In genomic region chr1:6700853-6701436, GRCh38 we compare ENCODE assay signal across 8 cellular contexts. TPM values are rescaled to one million over a fixed set of nuclear protein-coding genes. Genes with fewer than 3 reads are reported as not detected.
DNase-seq lines count a peak whose midpoint lies in the region; FAIRE-seq and TF ChIP-seq lines count a peak whose summit lies in the region.

No MANE protein-coding gene starts in this region.

- no peak for FAIRE-seq in urothelium cell line (lab: Jason Lieb, UNC)

- no peaks in the 10 kb centered on the region for H3K36me3 Mint-ChIP-seq in activated T-helper 2 cell treated with anti-CD3 and anti-CD28 coated beads, Interferon-gamma antibody, Interleukin-2, Interleukin-4, amounts not matched to agents 10 μg/mL and 5 μg/mL and 100 μg/mL, durations not matched to agents 14 hours and 24 hours and 36 hours (ENCODE audit: low read depth)

- peaks cover 13% of the 10 kb centered on the region for H3K4me1 ChIP-seq in iPS-20b (ENCODE audit: insufficient read depth, low read length)

- CTCF ChIA-PET in AG04450 (lab: Charles Lee), result interaction anchor here (0.6 to 2.5 kb wide), 23 partner anchors 9 to 947 kb away, joined by 3 to 28 read pairs (median 4); no protein-coding TSS in a partner anchor

- TF ChIP-seq CTCF in AG04450 (IDR thresholded peaks at IDR 0.05; ENCODE audit: low read depth, low read length), result no peak
- TF ChIP-seq CTCF in HFF-Myc (IDR thresholded peaks at IDR 0.05; ENCODE audit: low read depth, low read length, missing control alignments), result no peak

- DNase-seq in AG04450 (ENCODE audit: low read depth, low spot score), result no peak
- DNase-seq in HFF-Myc (ENCODE audit: extremely low read depth, low read depth), result no peak
- no peak for DNase-seq in activated T-helper 2 cell treated with anti-CD3 and anti-CD28 coated beads, Interferon-gamma antibody, Interleukin-2, Interleukin-4, amounts not matched to agents 10 μg/mL and 5 μg/mL and 100 μg/mL, durations not matched to agents 14 hours and 24 hours and 36 hours (ENCODE audit: low spot score)
- peak in 4 of 49 donors; percentile 14 to 34 (median 23) for DNase-seq in substantia nigra (lab: John Stamatoyannopoulos, UW)
- no peak for DNase-seq in NCI-H146 treated with DMSO at 0.1 percent for 48 hours (lab: John Stamatoyannopoulos, UW; ENCODE audit: unreplicated experiment)
- DNase-seq in urothelium cell line (ENCODE audit: low spot score), result no peak
- no peak for DNase-seq in stimulated activated CD4-positive, alpha-beta T cell treated with anti-CD3 and anti-CD28 coated beads, Interleukin-1b, Interleukin-23, amount 100 ng/mL, for 48 hours

- peaks cover 4% of the 10 kb centered on the region for H3K9me3 Mint-ChIP-seq in activated T-helper 2 cell treated with anti-CD3 and anti-CD28 coated beads, Interferon-gamma antibody, Interleukin-2, Interleukin-4, amounts not matched to agents 10 μg/mL and 5 μg/mL and 100 μg/mL, durations not matched to agents 14 hours and 24 hours and 36 hours

- peaks cover 21% of the 10 kb centered on the region for H3K4me1 Mint-ChIP-seq in activated T-helper 2 cell treated with anti-CD3 and anti-CD28 coated beads, Interferon-gamma antibody, Interleukin-2, Interleukin-4, amounts not matched to agents 10 μg/mL and 5 μg/mL and 100 μg/mL, durations not matched to agents 14 hours and 24 hours and 36 hours (ENCODE audit: low read depth)

- H3K9me3 ChIP-seq in AG04450 (ENCODE audit: control insufficient read depth, insufficient read depth, low read length), result peaks cover 5% of the 10 kb centered on the region; the same call in 1 of the 2 replicates
- H3K9me3 ChIP-seq in iPS-20b (ENCODE audit: insufficient read depth, low read depth, low read length), result no peaks in the 10 kb centered on the region

- H3K27ac ChIP-seq in AG04450 (ENCODE audit: low read depth, low read length) (peak overlapping the region; percentile 11), iPS-20b (ENCODE audit: low read length) (peak overlapping the region; percentile 93), substantia nigra (ENCODE audit: low read depth, low read length, poor library complexity, severe bottlenecking) (peak overlapping the region; percentile 73)

- H3K27me3 Mint-ChIP-seq in activated T-helper 2 cell treated with anti-CD3 and anti-CD28 coated beads, Interferon-gamma antibody, Interleukin-2, Interleukin-4, amounts not matched to agents 10 μg/mL and 5 μg/mL and 100 μg/mL, durations not matched to agents 14 hours and 24 hours and 36 hours (ENCODE audit: low read depth), result no peaks in the 10 kb centered on the region

- peaks cover 4% of the 10 kb centered on the region; the same call in 1 of the 2 replicates for H3K36me3 ChIP-seq in iPS-20b (ENCODE audit: insufficient read depth, low read depth, low read length)

- H3K27ac Mint-ChIP-seq in activated T-helper 2 cell treated with anti-CD3 and anti-CD28 coated beads, Interferon-gamma antibody, Interleukin-2, Interleukin-4, amounts not matched to agents 10 μg/mL and 5 μg/mL and 100 μg/mL, durations not matched to agents 14 hours and 24 hours and 36 hours, result peak overlapping the region; percentile 73

- intact Hi-C loops in activated T-helper 2 cell treated with anti-CD3 and anti-CD28 coated beads, Interferon-gamma antibody, Interleukin-2, Interleukin-4, amounts not matched to agents 10 μg/mL and 5 μg/mL and 100 μg/mL, durations not matched to agents 14 hours and 24 hours and 36 hours (cut with micrococcal nuclease), result no loop called here

- H3K4me3 ChIP-seq in AG04450 (ENCODE audit: low read depth, low read length) (peak overlapping the region; percentile 99), HFF-Myc (replicated peaks; ENCODE audit: low read depth, low read length) (peak overlapping the region; percentile 100), iPS-20b (ENCODE audit: low read length) (peak overlapping the region; percentile 98)

- H3K9ac ChIP-seq in iPS-20b (ENCODE audit: low read depth, low read length), result peak overlapping the region; percentile 100

- H3K4me3 Mint-ChIP-seq in activated T-helper 2 cell treated with anti-CD3 and anti-CD28 coated beads, Interferon-gamma antibody, Interleukin-2, Interleukin-4, amounts not matched to agents 10 μg/mL and 5 μg/mL and 100 μg/mL, durations not matched to agents 14 hours and 24 hours and 36 hours (ENCODE audit: low read depth), result peak overlapping the region; percentile 89

- POLR2A ChIA-PET in AG04450 (lab: Yijun Ruan, JAX), result interaction anchor here (0.8 to 1.2 kb wide), 3 partner anchors 15 to 84 kb away, joined by 3 to 4 read pairs (median 4); partner anchors contain the start of gene CAMTA1

- H3K27me3 ChIP-seq in AG04450 (ENCODE audit: control insufficient read depth, insufficient read depth, low read length), result no peaks in the 10 kb centered on the region
- H3K27me3 ChIP-seq in iPS-20b (ENCODE audit: insufficient read depth, low read length), result no peaks in the 10 kb centered on the region

RNA-seq across cellular contexts. Expression of gene DNAJC11, which starts 0.7 kb away (rescaled TPM):
- polyA plus RNA-seq in AG04450 (2011; rRNA removed), result 38.9 and 41.9 TPM in 2 replicates
- polyA minus RNA-seq in AG04450 (2011; rRNA and poly(A)+ RNA removed), result 32.0 and 38.0 TPM in 2 replicates
- total RNA-seq in activated T-helper 2 cell treated with anti-CD3 and anti-CD28 coated beads, Interferon-gamma antibody, Interleukin-2, Interleukin-4, amounts not matched to agents 10 μg/mL and 5 μg/mL and 100 μg/mL, durations not matched to agents 14 hours and 24 hours and 36 hours, result 69.6 and 74.0 TPM in 2 replicates

Comparison
In these comparisons a context has a peak if more than half of its experiments do, and no peak if none do; other contexts are left out.
1. H3K27ac ChIP-seq: peak in every context shown above with its lines; median percentile 93 in iPS-20b; 73 in substantia nigra; 11 in AG04450.